ENCODE assay signal across 1 cellular context in genomic region chr10:72354356-72355213, GRCh38.
TF ChIP-seq lines count a peak whose summit lies in the region.

DNAJB12 (minus strand) TSS chr10:72354919; CDS start chr10:72354897, 22 bp downstream.

TF ChIP-seq in K562, 482 proteins besides CTCF, POLR2A, EP300 and RAD21 (continued from another document and continues in another):
- 0 out of 2 replicates have a peak, but pooled peaks have one; percentile 69 for TF ChIP-seq RHOXF2B (CRISPR knock-in tag; conservative IDR thresholded peaks at IDR 0.05)
- TF ChIP-seq NFE2L1 (tag; IDR thresholded peaks at IDR 0.05; ENCODE audit: borderline replicate concordance, low read depth), result no peak
- TF ChIP-seq ZNF274 (IDR thresholded peaks at IDR 0.05; ENCODE audit: borderline replicate concordance, low read depth, low read length), result no peak
- TF ChIP-seq ETV1 (tag; conservative IDR thresholded peaks at IDR 0.05; ENCODE audit: low read depth), result peak; percentile 66
- TF ChIP-seq ZNF212 (CRISPR knock-in tag; IDR thresholded peaks at IDR 0.05), result no peak
- TF ChIP-seq KDM1A (IDR thresholded peaks at IDR 0.05), result peak in 1 of 2 experiments; percentile 100; a peak in 2 of 4 replicates
- TF ChIP-seq ZNF23 (CRISPR knock-in tag; IDR thresholded peaks at IDR 0.05), result no peak
- peak; percentile 10 for TF ChIP-seq ZFP36 (IDR thresholded peaks at IDR 0.05; ENCODE audit: low read depth, low read length, partially characterized antibody)
- TF ChIP-seq ZNF655 (CRISPR knock-in tag; IDR thresholded peaks at IDR 0.05), result no peak
- no peak for TF ChIP-seq HMG20B (CRISPR knock-in tag; IDR thresholded peaks at IDR 0.05)
- no peak; the same call in 1 of the 2 replicates for TF ChIP-seq STAT5A (IDR thresholded peaks at IDR 0.05; ENCODE audit: borderline replicate concordance, low read length)
- TF ChIP-seq BCLAF1 (IDR thresholded peaks at IDR 0.05; ENCODE audit: borderline replicate concordance in 1 of 2, control insufficient read depth in 1 of 2, low read depth in 2 of 2, low read length in 1 of 2), result no peak
- no peak for TF ChIP-seq RBM14 (IDR thresholded peaks at IDR 0.05; ENCODE audit: borderline replicate concordance, insufficient read depth, low read depth, low read length)
- peak; percentile 94 for TF ChIP-seq E2F8 (IDR thresholded peaks at IDR 0.05; ENCODE audit: low read depth, partially characterized antibody)
- no peak for TF ChIP-seq ZNF77 (CRISPR knock-in tag; IDR thresholded peaks at IDR 0.05)
- TF ChIP-seq ZNF445 (CRISPR knock-in tag; IDR thresholded peaks at IDR 0.05; ENCODE audit: low read depth), result no peak
- peak; percentile 88 for TF ChIP-seq FOXJ2 (tag; IDR thresholded peaks at IDR 0.05)
- no peak for TF ChIP-seq RNF219 (CRISPR knock-in tag; IDR thresholded peaks at IDR 0.05)
- no peak; the same call in 1 of the 2 replicates for TF ChIP-seq NFE2 (IDR thresholded peaks at IDR 0.05; ENCODE audit: low read depth)
- no peak for TF ChIP-seq SIRT6 (IDR thresholded peaks at IDR 0.05; ENCODE audit: low read depth, low read length)
- TF ChIP-seq CBFA2T2 (conservative IDR thresholded peaks at IDR 0.05), result peak; percentile 69
- no peak for TF ChIP-seq E2F5 (CRISPR knock-in tag; IDR thresholded peaks at IDR 0.05)
- TF ChIP-seq ZNF518B (CRISPR knock-in tag; IDR thresholded peaks at IDR 0.05), result no peak
- no peak for TF ChIP-seq HDAC6 (IDR thresholded peaks at IDR 0.05; ENCODE audit: low read depth, low read length)
- TF ChIP-seq HNRNPUL1 (IDR thresholded peaks at IDR 0.05; ENCODE audit: low read length), result no peak
- TF ChIP-seq ZFX (CRISPR knock-in tag; IDR thresholded peaks at IDR 0.05), result peak; percentile 88
- TF ChIP-seq ESRRA (IDR thresholded peaks at IDR 0.05; ENCODE audit: borderline replicate concordance, low read depth), result peak; percentile 84
- TF ChIP-seq TGIF2 (CRISPR knock-in tag; IDR thresholded peaks at IDR 0.05), result no peak
- TF ChIP-seq CTCFL (IDR thresholded peaks at IDR 0.05; ENCODE audit: borderline replicate concordance, insufficient read depth, low read depth, low read length, poor library complexity, severe bottlenecking), result peak; percentile 60
- no peak for TF ChIP-seq PHB (CRISPR knock-in tag; IDR thresholded peaks at IDR 0.05)
- TF ChIP-seq PRMT5 (CRISPR knock-in tag; IDR thresholded peaks at IDR 0.05), result peak; percentile 19; the same call in 1 of the 2 replicates
- TF ChIP-seq ZNF766 (CRISPR knock-in tag; conservative IDR thresholded peaks at IDR 0.05), result peak; percentile 4
- TF ChIP-seq BCOR (IDR thresholded peaks at IDR 0.05), result peak; percentile 84
- no peak for TF ChIP-seq ARID3B (CRISPR knock-in tag; IDR thresholded peaks at IDR 0.05; ENCODE audit: borderline replicate concordance)
- TF ChIP-seq MBD1 (CRISPR knock-in tag; IDR thresholded peaks at IDR 0.05), result no peak
- no peak for TF ChIP-seq BRCA1 (IDR thresholded peaks at IDR 0.05)
- TF ChIP-seq BRCA1 (CRISPR knock-in tag; IDR thresholded peaks at IDR 0.05), result no peak
- no peak for TF ChIP-seq SRSF9 (IDR thresholded peaks at IDR 0.05; ENCODE audit: borderline replicate concordance, low read depth, low read length)
- peak; percentile 85; the same call in 1 of the 2 replicates for TF ChIP-seq BRD4 (IDR thresholded peaks at IDR 0.05)
- no peak for TF ChIP-seq BRF1 (IDR thresholded peaks at IDR 0.05; ENCODE audit: borderline replicate concordance, extremely low read depth, insufficient read length)
- peak; percentile 97 for TF ChIP-seq DIDO1 (tag; IDR thresholded peaks at IDR 0.05; ENCODE audit: low read depth)
- TF ChIP-seq DACH1 (IDR thresholded peaks at IDR 0.05; ENCODE audit: partially characterized antibody), result peak; percentile 50
- no peak for TF ChIP-seq RBM25 (IDR thresholded peaks at IDR 0.05; ENCODE audit: low read depth, low read length, severe bottlenecking)
- TF ChIP-seq EZH2 (IDR thresholded peaks at IDR 0.05; ENCODE audit: borderline replicate concordance, low read depth, low read length), result no peak
- TF ChIP-seq PTBP1 (IDR thresholded peaks at IDR 0.05; ENCODE audit: low read depth, low read length), result no peak
- no peak for TF ChIP-seq NFIX (CRISPR knock-in tag; IDR thresholded peaks at IDR 0.05; ENCODE audit: low read depth)
- TF ChIP-seq RB1 (IDR thresholded peaks at IDR 0.05; ENCODE audit: low read depth), result peak; percentile 90
